In genomic region chr14:31336646-31337045, GRCh38 we compare ENCODE assay signal across 1 cellular context.
TF ChIP-seq lines count a peak whose summit lies in the region.

No MANE protein-coding gene starts in this region.

TF ChIP-seq in GM23338, 12 proteins besides CTCF, POLR2A, EP300 and RAD21 (continued from another document):
- TF ChIP-seq STAT1 (IDR thresholded peaks at IDR 0.05; ENCODE audit: unreplicated experiment): no peak
- no peak for TF ChIP-seq REST (IDR thresholded peaks at IDR 0.05; ENCODE audit: unreplicated experiment)
- TF ChIP-seq NANOG (IDR thresholded peaks at IDR 0.05; ENCODE audit: borderline replicate concordance): no peak
- no peak for TF ChIP-seq JUNB (IDR thresholded peaks at IDR 0.05; ENCODE audit: unreplicated experiment)
